In the genomic region with DNA sequence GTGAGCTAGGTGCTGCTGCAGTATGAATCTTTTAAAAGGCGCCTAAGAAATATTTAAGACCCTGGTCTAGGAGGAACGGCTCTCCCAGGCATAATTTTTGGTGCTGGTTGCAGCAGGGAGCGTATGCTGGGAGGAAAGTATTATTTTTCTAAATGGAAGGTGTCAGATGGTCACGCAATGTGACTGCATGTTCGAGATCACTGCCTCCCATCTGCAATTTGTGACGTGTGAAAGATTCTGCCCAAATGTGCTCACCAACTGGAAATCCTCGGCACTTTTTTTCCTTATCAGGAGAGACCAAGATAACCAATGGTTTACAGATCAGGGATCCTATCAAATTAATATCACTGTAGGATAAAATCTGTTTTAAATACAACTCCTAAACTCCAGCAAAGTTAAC, we compare ENCODE assay signal across 15 cellular contexts.
"Had no signal": no experiment of that assay in that cellular context is flagged by ENCODE, and none has a peak within 500 bp of the region (broad histone marks: within the 10 kb centered on the region; RNA-seq: fewer than 3 reads in every experiment).

No MANE protein-coding gene starts in this region.

- H3K4me1 Mint-ChIP-seq: activated CD4-positive, alpha-beta T cell treated with anti-CD3 and anti-CD28 coated beads, Interleukin-2, amount 10 ng/mL, durations not matched to agents 24 days and 14 days had no signal

- H3K9me3 ChIP-seq: esophagus muscularis mucosa, tibial nerve, vagina had no signal

- H3K27me3 ChIP-seq: esophagus muscularis mucosa, tibial nerve, vagina had no signal

- H3K27me3 Mint-ChIP-seq: activated CD4-positive, alpha-beta T cell treated with anti-CD3 and anti-CD28 coated beads, Interleukin-2, amount 10 ng/mL, durations not matched to agents 24 days and 14 days had no signal

- H3K4me1 ChIP-seq: esophagus muscularis mucosa, tibial nerve, vagina had no signal

- H3K4me3 Mint-ChIP-seq: activated CD4-positive, alpha-beta T cell treated with anti-CD3 and anti-CD28 coated beads, Interleukin-2, amount 10 ng/mL, durations not matched to agents 24 days and 14 days; activated CD8-positive, alpha-beta T cell treated with anti-CD3 and anti-CD28 coated beads, Interleukin-2, amount 10 ng/mL, durations not matched to agents 7 days and 5 days; activated T-cell treated with anti-CD3 and anti-CD28 coated beads, Interleukin-2, amount 50 U/mL, for 72 hours; neural crest cell; WTC11 had no signal

- H3K27ac ChIP-seq: esophagus muscularis mucosa, tibial nerve, vagina had no signal

- H3K36me3 Mint-ChIP-seq: activated naive CD4-positive, alpha-beta T cell treated with anti-CD3 and anti-CD28 coated beads, Interleukin-2, amount 50 U/mL, for 72 hours; WTC11 had no signal

- DNase-seq: activated CD4-positive, alpha-beta T cell treated with anti-CD3 and anti-CD28 coated beads, Interleukin-2, amount 10 ng/mL, durations not matched to agents 24 days and 14 days; activated CD8-positive, alpha-beta memory T cell treated with anti-CD3 and anti-CD28 coated beads, Interleukin-2, amount 50 U/mL, for 4 hours; activated CD8-positive, alpha-beta T cell treated with anti-CD3 and anti-CD28 coated beads, Interleukin-2, amount 10 ng/mL, durations not matched to agents 7 days and 5 days; activated gamma-delta T cell; activated T-cell treated with anti-CD3 and anti-CD28 coated beads, Interleukin-2, amount 50 U/mL, for 72 hours; caudate nucleus; left ventricle myocardium superior; T-helper 2 cell had no signal

- ATAC-seq: activated CD8-positive, alpha-beta T cell treated with anti-CD3 and anti-CD28 coated beads, Interleukin-2, amount 10 ng/mL, durations not matched to agents 7 days and 5 days; activated naive CD4-positive, alpha-beta T cell treated with anti-CD3 and anti-CD28 coated beads, Interleukin-2, amount 50 U/mL, for 72 hours; activated T-cell treated with anti-CD3 and anti-CD28 coated beads, Interleukin-2, amount 50 U/mL, for 72 hours; left ventricle myocardium superior; sciatic nerve; WTC11 had no signal

- H3K36me3 ChIP-seq: esophagus muscularis mucosa, tibial nerve, vagina had no signal

- H3K27ac Mint-ChIP-seq: activated CD4-positive, alpha-beta T cell treated with anti-CD3 and anti-CD28 coated beads, Interleukin-2, amount 10 ng/mL, durations not matched to agents 24 days and 14 days; activated CD8-positive, alpha-beta T cell treated with anti-CD3 and anti-CD28 coated beads, Interleukin-2, amount 10 ng/mL, durations not matched to agents 7 days and 5 days; activated naive CD4-positive, alpha-beta T cell treated with anti-CD3 and anti-CD28 coated beads, Interleukin-2, amount 50 U/mL, for 72 hours; activated T-cell treated with anti-CD3 and anti-CD28 coated beads, Interleukin-2, amount 50 U/mL, for 72 hours; WTC11 had no signal

- H3K4me3 ChIP-seq: esophagus muscularis mucosa, tibial nerve, vagina had no signal

- H3K9me3 Mint-ChIP-seq: neural crest cell had no signal
